In the genomic region with DNA sequence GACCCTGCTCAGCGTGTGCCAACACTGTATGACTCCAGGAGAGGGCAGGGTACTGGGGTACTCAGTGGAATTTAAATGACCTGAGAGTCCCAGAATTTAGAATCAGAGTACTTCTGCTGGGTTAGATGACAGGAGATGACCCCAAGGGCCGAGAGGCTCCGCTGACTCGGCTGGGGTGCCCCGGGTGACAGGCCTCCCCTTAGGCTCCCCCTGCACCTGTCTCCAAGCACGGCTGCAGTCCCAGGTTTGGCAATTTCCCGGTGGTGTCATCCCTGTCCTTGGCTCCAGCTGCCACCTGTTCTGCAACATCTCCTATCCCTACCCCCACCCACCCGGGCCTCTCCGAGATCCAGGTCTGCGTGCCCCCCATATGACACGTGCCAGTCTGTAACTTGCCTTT, we compare ENCODE assay signal across 23 cellular contexts. TPM values are rescaled to one million over a fixed set of nuclear protein-coding genes. Genes with fewer than 3 reads are reported as not detected.
A peak's percentile ranks its signal among the peaks of the same experiment; 100 is the strongest.
DNase-seq lines count a peak whose midpoint lies in the region; ATAC-seq and TF ChIP-seq lines count a peak whose summit lies in the region.
"Had no signal": no experiment of that assay in that cellular context is flagged by ENCODE, and none has a peak within 500 bp of the region (broad histone marks: within the 10 kb centered on the region; RNA-seq: fewer than 3 reads in every experiment).

No MANE protein-coding gene starts in this region.

- peaks cover 25% of the 10 kb centered on the region for H3K4me1 Mint-ChIP-seq in activated CD8-positive, alpha-beta T cell treated with anti-CD3 and anti-CD28 coated beads, Interleukin-2, amount 10 ng/mL, durations not matched to agents 7 days and 5 days (ENCODE audit: low read depth)
- peaks cover 16% of the 10 kb centered on the region for H3K4me1 Mint-ChIP-seq in activated CD8-positive, alpha-beta T cell treated with anti-CD3 and anti-CD28 coated beads for 36 hours (ENCODE audit: low read depth)
- peaks cover 31% of the 10 kb centered on the region for H3K4me1 Mint-ChIP-seq in stimulated activated effector memory CD8-positive, alpha-beta T cell treated with anti-CD3 and anti-CD28 coated beads, Interleukin-12 subunit alpha, Interleukin-12 subunit beta, amount 100 ng/mL, for 72 hours

- H3K36me3 Mint-ChIP-seq in activated CD8-positive, alpha-beta T cell treated with anti-CD3 and anti-CD28 coated beads, Interleukin-2, amount 10 ng/mL, durations not matched to agents 7 days and 5 days (ENCODE audit: low read depth), result peaks cover 4% of the 10 kb centered on the region
- H3K36me3 Mint-ChIP-seq in activated CD8-positive, alpha-beta T cell treated with anti-CD3 and anti-CD28 coated beads for 36 hours (ENCODE audit: low read depth), result peaks cover 3% of the 10 kb centered on the region
- no peaks in the 10 kb centered on the region for H3K36me3 Mint-ChIP-seq in stimulated activated effector memory CD8-positive, alpha-beta T cell treated with anti-CD3 and anti-CD28 coated beads, Interleukin-12 subunit alpha, Interleukin-12 subunit beta, amount 100 ng/mL, for 72 hours
- H3K36me3 Mint-ChIP-seq: activated naive CD8-positive, alpha-beta T cell had no signal

- H3K27ac Mint-ChIP-seq in activated CD8-positive, alpha-beta T cell treated with anti-CD3 and anti-CD28 coated beads, Interleukin-2, amount 10 ng/mL, durations not matched to agents 7 days and 5 days, result no peak overlapping the region
- H3K27ac Mint-ChIP-seq in activated CD8-positive, alpha-beta T cell treated with anti-CD3 and anti-CD28 coated beads for 36 hours, result no peak overlapping the region
- no peak overlapping the region for H3K27ac Mint-ChIP-seq in stimulated activated effector memory CD8-positive, alpha-beta T cell treated with anti-CD3 and anti-CD28 coated beads, Interleukin-12 subunit alpha, Interleukin-12 subunit beta, amount 100 ng/mL, for 72 hours
- H3K27ac Mint-ChIP-seq: activated naive CD8-positive, alpha-beta T cell; activated T-cell treated with anti-CD3 and anti-CD28 coated beads, Interleukin-2, amount 50 U/mL, for 72 hours; progenitor cell of endocrine pancreas had no signal

- no peak for TF ChIP-seq CTCF in activated CD8-positive, alpha-beta T cell treated with anti-CD3 and anti-CD28 coated beads for 36 hours (IDR thresholded peaks at IDR 0.05)

- no peak for ATAC-seq in activated CD8-positive, alpha-beta T cell treated with anti-CD3 and anti-CD28 coated beads, Interleukin-2, amount 10 ng/mL, durations not matched to agents 7 days and 5 days
- ATAC-seq in activated CD8-positive, alpha-beta T cell treated with anti-CD3 and anti-CD28 coated beads for 36 hours, result no peak
- ATAC-seq in stimulated activated effector memory CD8-positive, alpha-beta T cell treated with anti-CD3 and anti-CD28 coated beads, Interleukin-12 subunit alpha, Interleukin-12 subunit beta, amount 100 ng/mL, for 72 hours, result no peak
- no peak for ATAC-seq in HG03039 (IDR thresholded peaks at IDR 0.05; ENCODE audit: unreplicated experiment)
- ATAC-seq: A549; activated T-cell treated with anti-CD3 and anti-CD28 coated beads, Interleukin-2, amount 50 U/mL, for 72 hours; heart right ventricle had no signal

- DNase-seq in activated CD8-positive, alpha-beta T cell treated with anti-CD3 and anti-CD28 coated beads, Interleukin-2, amount 10 ng/mL, durations not matched to agents 7 days and 5 days, result no peak
- no peak for DNase-seq in activated CD8-positive, alpha-beta T cell treated with anti-CD3 and anti-CD28 coated beads for 36 hours
- DNase-seq in NCI-H69 (lab: John Stamatoyannopoulos, UW) (peak; percentile 28), islet precursor cell (peak; percentile 46), KBM-7 (no peak), LoVo (ENCODE audit: low spot score) (no peak)
- no peak for DNase-seq in stimulated activated effector memory CD8-positive, alpha-beta T cell treated with anti-CD3 and anti-CD28 coated beads, Interleukin-12 subunit alpha, Interleukin-12 subunit beta, amount 100 ng/mL, for 72 hours (ENCODE audit: low spot score in 2 of 2)
- DNase-seq: activated CD4-positive, alpha-beta T cell treated with anti-CD3 and anti-CD28 coated beads, Interleukin-2, amount 50 U/mL, for 48 hours; activated T-cell treated with anti-CD3 and anti-CD28 coated beads, Interleukin-2, amount 50 U/mL, for 72 hours; DMS153; heart right ventricle; NCI-H2029 treated with DMSO at 0.1 percent for 48 hours; NCI-H526 treated with DMSO at 0.1 percent for 48 hours; SHP77; stimulated activated CD4-positive, alpha-beta T cell treated with anti-CD3 and anti-CD28 coated beads, Interleukin-4, amount 100 ng/mL, for 4 hours; T-helper 1 cell had no signal

- in situ Hi-C loops in KBM-7 (cut with MboI; ENCODE audit: low pct_unique_long_range_greater_than_20kb, low sequenced_read_pairs), result no loop called here

- no peaks in the 10 kb centered on the region for H3K9me3 Mint-ChIP-seq in activated CD8-positive, alpha-beta T cell treated with anti-CD3 and anti-CD28 coated beads, Interleukin-2, amount 10 ng/mL, durations not matched to agents 7 days and 5 days (ENCODE audit: insufficient read depth)
- H3K9me3 Mint-ChIP-seq in activated CD8-positive, alpha-beta T cell treated with anti-CD3 and anti-CD28 coated beads for 36 hours, result no peaks in the 10 kb centered on the region
- no peaks in the 10 kb centered on the region for H3K9me3 Mint-ChIP-seq in stimulated activated effector memory CD8-positive, alpha-beta T cell treated with anti-CD3 and anti-CD28 coated beads, Interleukin-12 subunit alpha, Interleukin-12 subunit beta, amount 100 ng/mL, for 72 hours
- H3K9me3 Mint-ChIP-seq: activated T-cell treated with anti-CD3 and anti-CD28 coated beads, Interleukin-2, amount 50 U/mL, for 72 hours had no signal

- POLR2A ChIA-PET in activated CD8-positive, alpha-beta T cell treated with anti-CD3 and anti-CD28 coated beads, Interleukin-2, amount 10 ng/mL, durations not matched to agents 7 days and 5 days (lab: Charles Lee), result no interaction called here
- POLR2A ChIA-PET in activated CD8-positive, alpha-beta T cell treated with anti-CD3 and anti-CD28 coated beads for 36 hours (lab: Charles Lee), result interaction anchor here (0.9 kb wide), 1 partner anchor 14 kb away, joined by 3 read pairs; no protein-coding TSS in a partner anchor

- CTCF ChIA-PET in activated CD8-positive, alpha-beta T cell treated with anti-CD3 and anti-CD28 coated beads, Interleukin-2, amount 10 ng/mL, durations not matched to agents 7 days and 5 days (lab: Charles Lee), result no interaction called here
- CTCF ChIA-PET in activated CD8-positive, alpha-beta T cell treated with anti-CD3 and anti-CD28 coated beads for 36 hours (lab: Charles Lee), result no interaction called here

- H3K4me3 Mint-ChIP-seq in activated CD8-positive, alpha-beta T cell treated with anti-CD3 and anti-CD28 coated beads, Interleukin-2, amount 10 ng/mL, durations not matched to agents 7 days and 5 days, result peak overlapping the region; percentile 16
- H3K4me3 Mint-ChIP-seq in activated CD8-positive, alpha-beta T cell treated with anti-CD3 and anti-CD28 coated beads for 36 hours, result no peak overlapping the region
- H3K4me3 Mint-ChIP-seq in stimulated activated effector memory CD8-positive, alpha-beta T cell treated with anti-CD3 and anti-CD28 coated beads, Interleukin-12 subunit alpha, Interleukin-12 subunit beta, amount 100 ng/mL, for 72 hours, result peak overlapping the region; percentile 82

- intact Hi-C loops in activated CD8-positive, alpha-beta T cell treated with anti-CD3 and anti-CD28 coated beads for 36 hours (cut with micrococcal nuclease), result loop anchor here (10.0 kb wide), 2 partner anchors 63 to 127 kb away; partner anchors contain the start of genes DPP3 and RBM4B

- H3K27me3 Mint-ChIP-seq in activated CD8-positive, alpha-beta T cell treated with anti-CD3 and anti-CD28 coated beads, Interleukin-2, amount 10 ng/mL, durations not matched to agents 7 days and 5 days (ENCODE audit: low read depth), result peaks cover 19% of the 10 kb centered on the region
- no peaks in the 10 kb centered on the region for H3K27me3 Mint-ChIP-seq in activated CD8-positive, alpha-beta T cell treated with anti-CD3 and anti-CD28 coated beads for 36 hours
- H3K27me3 Mint-ChIP-seq: activated naive CD8-positive, alpha-beta T cell had no signal

RNA-seq across cellular contexts. Expression of gene ACTN3, which starts 1.3 kb away (rescaled TPM):
- not detected for total RNA-seq in activated CD8-positive, alpha-beta T cell treated with anti-CD3 and anti-CD28 coated beads, Interleukin-2, amount 10 ng/mL, durations not matched to agents 7 days and 5 days
- under 1 TPM in 1 of 2 experiments, not detected in 1; 0.14 TPM for total RNA-seq in activated CD8-positive, alpha-beta T cell treated with anti-CD3 and anti-CD28 coated beads for 36 hours
- total RNA-seq: lung microvascular endothelial cell, urinary bladder had no signal

RNA-seq across cellular contexts. Expression of gene ZDHHC24, which starts 2.2 kb away (rescaled TPM):
- 10 to 100 TPM; 15.5 to 15.9 TPM for total RNA-seq in activated CD8-positive, alpha-beta T cell treated with anti-CD3 and anti-CD28 coated beads, Interleukin-2, amount 10 ng/mL, durations not matched to agents 7 days and 5 days
- 10 to 100 TPM; 13.2 to 14.0 TPM for total RNA-seq in activated CD8-positive, alpha-beta T cell treated with anti-CD3 and anti-CD28 coated beads for 36 hours

RNA-seq across cellular contexts. Expression of gene CTSF, which starts 20.4 kb away (rescaled TPM):
- under 1 TPM; 0.70 to 0.90 TPM for total RNA-seq in activated CD8-positive, alpha-beta T cell treated with anti-CD3 and anti-CD28 coated beads, Interleukin-2, amount 10 ng/mL, durations not matched to agents 7 days and 5 days
- 1 to 10 TPM in 1 of 2 experiments, under 1 TPM in 1; 0.68 to 1.3 TPM for total RNA-seq in activated CD8-positive, alpha-beta T cell treated with anti-CD3 and anti-CD28 coated beads for 36 hours
- total RNA-seq: OCI-LY7 had no signal

RNA-seq across cellular contexts. Expression of gene BBS1, which starts 37.6 kb away (rescaled TPM):
- 10 to 100 TPM; 10.6 to 14.0 TPM for total RNA-seq in activated CD8-positive, alpha-beta T cell treated with anti-CD3 and anti-CD28 coated beads, Interleukin-2, amount 10 ng/mL, durations not matched to agents 7 days and 5 days
- total RNA-seq in activated CD8-positive, alpha-beta T cell treated with anti-CD3 and anti-CD28 coated beads for 36 hours, result 1 to 10 TPM; 7.7 to 7.9 TPM

RNA-seq across cellular contexts. Expression of gene CCDC87, which starts 44.8 kb away (rescaled TPM):
- under 1 TPM; 0.55 to 0.70 TPM for total RNA-seq in activated CD8-positive, alpha-beta T cell treated with anti-CD3 and anti-CD28 coated beads, Interleukin-2, amount 10 ng/mL, durations not matched to agents 7 days and 5 days
- total RNA-seq in activated CD8-positive, alpha-beta T cell treated with anti-CD3 and anti-CD28 coated beads for 36 hours, result under 1 TPM; 0.14 to 0.27 TPM
- total RNA-seq: urinary bladder had no signal

Comparison
In these comparisons a context has a peak if more than half of its experiments do, and no peak if none do; other contexts are left out.
1. DNase-seq: peak in NCI-H69 (single experiment) and islet precursor cell (single experiment); none in activated CD8-positive, alpha-beta T cell treated with anti-CD3 and anti-CD28 coated beads, Interleukin-2, amount 10 ng/mL, durations not matched to agents 7 days and 5 days (single experiment), activated CD8-positive, alpha-beta T cell treated with anti-CD3 and anti-CD28 coated beads for 36 hours (single experiment), stimulated activated effector memory CD8-positive, alpha-beta T cell treated with anti-CD3 and anti-CD28 coated beads, Interleukin-12 subunit alpha, Interleukin-12 subunit beta, amount 100 ng/mL, for 72 hours (0 of 2), KBM-7 (single experiment) and LoVo (single experiment).